12 cellular contexts compared by ENCODE assay signal in genomic region chr2:189232759-189233406, GRCh38. TPM values are rescaled to one million over a fixed set of nuclear protein-coding genes. Genes with fewer than 3 reads are reported as not detected.
DNase-seq lines count a peak whose midpoint lies in the region; ATAC-seq and TF ChIP-seq lines count a peak whose summit lies in the region.
"Had no signal": no experiment of that assay in that cellular context is flagged by ENCODE, and none has a peak within 500 bp of the region (broad histone marks: within the 10 kb centered on the region; RNA-seq: fewer than 3 reads in every experiment).

No MANE protein-coding gene starts in this region.

- H3K9me3 ChIP-seq in ovary, result no peaks in the 10 kb centered on the region

- DNase-seq in fibroblast of mammary gland (ENCODE audit: low read depth) (peak; percentile 40), NCI-H1694 treated with DMSO at 0.1 percent for 48 hours (lab: John Stamatoyannopoulos, UW) (no peak), COR-L47 (lab: John Stamatoyannopoulos, UW) (no peak), NCI-H446 treated with DMSO at 0.1 percent for 48 hours (lab: John Stamatoyannopoulos, UW) (no peak), ovary (no peak)
- DNase-seq: effector CD4-positive, alpha-beta T cell; natural killer cell; NCI-H2029 treated with DMSO at 0.1 percent for 48 hours; SW 1271 had no signal

- intact Hi-C loops in ovary (cut with DNase I), result no loop called here

- H3K27me3 ChIP-seq in ovary, result no peaks in the 10 kb centered on the region

- TF ChIP-seq CTCF in fibroblast of mammary gland (conservative IDR thresholded peaks at IDR 0.05; ENCODE audit: control insufficient read depth, insufficient read depth, low read depth, low read length) (no peak), ovary (IDR thresholded peaks at IDR 0.05) (no peak)

- peak; percentile 70 for ATAC-seq in GM19023 (IDR thresholded peaks at IDR 0.05; ENCODE audit: unreplicated experiment)
- ATAC-seq in GM21737 (IDR thresholded peaks at IDR 0.05; ENCODE audit: unreplicated experiment), result peak; percentile 85
- ATAC-seq in HG03175 (IDR thresholded peaks at IDR 0.05; ENCODE audit: unreplicated experiment), result peak; percentile 81
- ATAC-seq: natural killer cell had no signal

- TF ChIP-seq POLR2A in ovary (IDR thresholded peaks at IDR 0.05), result no peak

- H3K27ac ChIP-seq in ovary, result no peak overlapping the region

- TF ChIP-seq EP300 in ovary (IDR thresholded peaks at IDR 0.05), result no peak

- H3K4me1 ChIP-seq in ovary (ENCODE audit: insufficient read depth), result no peaks in the 10 kb centered on the region

- H3K36me3 ChIP-seq in ovary, result no peaks in the 10 kb centered on the region

- H3K4me3 ChIP-seq in fibroblast of mammary gland (ENCODE audit: control insufficient read depth, low read depth, low read length) (no peak overlapping the region), ovary (no peak overlapping the region)

RNA-seq across cellular contexts. Expression of gene COL5A2, which starts 53.3 kb away (rescaled TPM):
- 10 to 100 TPM; 25.2 to 41.1 (median 30.2) TPM for total RNA-seq in ovary
- polyA plus RNA-seq in ovary, result 10 to 100 TPM; 36.0 to 46.8 TPM
